Comparison of ENCODE assay signal across 1 cellular context in genomic region chr16:89241187-89242003, GRCh38.
TF ChIP-seq lines count a peak whose summit lies in the region.

No MANE protein-coding gene starts in this region.

TF ChIP-seq in SK-N-SH, 30 proteins besides CTCF, POLR2A, EP300 and RAD21 (continued from another document):
- TF ChIP-seq PBX3 (IDR thresholded peaks at IDR 0.05) (no peak), POLR2AphosphoS5 (IDR thresholded peaks at IDR 0.05; ENCODE audit: low read depth, low read length) (peak; percentile 78), GABPA (IDR thresholded peaks at IDR 0.05; ENCODE audit: low read depth) (peak; percentile 94), MAX (IDR thresholded peaks at IDR 0.05; ENCODE audit: low read depth) (peak; percentile 49; the same call in 1 of the 2 replicates), TCF12 (IDR thresholded peaks at IDR 0.05) (no peak), CHD2 (IDR thresholded peaks at IDR 0.05; ENCODE audit: low read length, partially characterized antibody) (peak; percentile 75), RXRA (IDR thresholded peaks at IDR 0.05; ENCODE audit: borderline replicate concordance, low read depth) (no peak)
